In genomic region chr3:150741497-150742140, GRCh38 we compare ENCODE assay signal across 2 cellular contexts.
TF ChIP-seq lines count a peak whose summit lies in the region.

No MANE protein-coding gene starts in this region.

TF ChIP-seq in IMR-90, 13 proteins besides CTCF, POLR2A, EP300 and RAD21:
- no peak for TF ChIP-seq USF2 (IDR thresholded peaks at IDR 0.05; ENCODE audit: low read depth, low read length)
- TF ChIP-seq BHLHE40 (IDR thresholded peaks at IDR 0.05; ENCODE audit: low read depth, low read length), result no peak
- no peak for TF ChIP-seq MXI1 (IDR thresholded peaks at IDR 0.05; ENCODE audit: borderline replicate concordance, low read depth, low read length)
- TF ChIP-seq SMC3 (IDR thresholded peaks at IDR 0.05; ENCODE audit: low read depth, low read length), result no peak
- no peak for TF ChIP-seq ELK1 (IDR thresholded peaks at IDR 0.05; ENCODE audit: borderline replicate concordance, low read depth, low read length)
- TF ChIP-seq CEBPB (IDR thresholded peaks at IDR 0.05; ENCODE audit: low read depth, low read length), result no peak
- TF ChIP-seq MAFK (IDR thresholded peaks at IDR 0.05; ENCODE audit: low read depth, low read length), result no peak
- no peak for TF ChIP-seq CHD1 (IDR thresholded peaks at IDR 0.05; ENCODE audit: low read depth, low read length)

TF ChIP-seq in HepG2, 621 proteins besides CTCF, POLR2A, EP300 and RAD21:
- TF ChIP-seq FOXO1 (CRISPR knock-in tag; IDR thresholded peaks at IDR 0.05) (no peak), ERF (CRISPR knock-in tag; IDR thresholded peaks at IDR 0.05) (no peak), KAT7 (CRISPR knock-in tag; IDR thresholded peaks at IDR 0.05; ENCODE audit: borderline replicate concordance) (no peak), CENPBD1 (CRISPR knock-in tag; IDR thresholded peaks at IDR 0.05; ENCODE audit: borderline replicate concordance, low read depth) (no peak), ZNF652 (CRISPR knock-in tag; IDR thresholded peaks at IDR 0.05; ENCODE audit: borderline replicate concordance, low read depth) (0 out of 2 replicates have a peak, but pooled peaks have one; percentile 30), ZNF143 (CRISPR knock-in tag; IDR thresholded peaks at IDR 0.05) (no peak), SOX5 (CRISPR knock-in tag; IDR thresholded peaks at IDR 0.05; ENCODE audit: borderline replicate concordance) (0 out of 2 replicates have a peak, but pooled peaks have one; percentile 11), SOX13 (IDR thresholded peaks at IDR 0.05) (no peak), SOX13 (CRISPR knock-in tag; conservative IDR thresholded peaks at IDR 0.05 in 1 of 2, IDR thresholded peaks at IDR 0.05 in 1 of 2) (peak in 1 of 2 experiments; percentile 19; a peak in 1 of 4 replicates), MBD4 (IDR thresholded peaks at IDR 0.05; ENCODE audit: borderline replicate concordance, low read length) (0 out of 2 replicates have a peak, but pooled peaks have one; percentile 32), ZFP36L1 (CRISPR knock-in tag; IDR thresholded peaks at IDR 0.05) (no peak), NFIB (CRISPR knock-in tag; IDR thresholded peaks at IDR 0.05; ENCODE audit: borderline replicate concordance) (no peak), SIX1 (CRISPR knock-in tag; IDR thresholded peaks at IDR 0.05; ENCODE audit: borderline replicate concordance) (no peak), FOXP1 (IDR thresholded peaks at IDR 0.05) (no peak), FOXP1 (CRISPR knock-in tag; IDR thresholded peaks at IDR 0.05) (peak; percentile 34; the same call in 1 of the 2 replicates), ETS1 (CRISPR knock-in tag; IDR thresholded peaks at IDR 0.05) (no peak), FOXP4 (CRISPR knock-in tag; IDR thresholded peaks at IDR 0.05) (0 out of 2 replicates have a peak, but pooled peaks have one; percentile 44), ZNF710 (CRISPR knock-in tag; IDR thresholded peaks at IDR 0.05; ENCODE audit: borderline replicate concordance) (no peak), PITX1 (CRISPR knock-in tag; IDR thresholded peaks at IDR 0.05) (no peak), ZNF576 (CRISPR knock-in tag; IDR thresholded peaks at IDR 0.05) (no peak), TCF7 (IDR thresholded peaks at IDR 0.05; ENCODE audit: low read depth) (peak; percentile 35; the same call in 1 of the 2 replicates), RXRB (CRISPR knock-in tag; IDR thresholded peaks at IDR 0.05; ENCODE audit: borderline replicate concordance) (0 out of 2 replicates have a peak, but pooled peaks have one; percentile 44), THAP9 (CRISPR knock-in tag; IDR thresholded peaks at IDR 0.05; ENCODE audit: borderline replicate concordance) (no peak), PTBP1 (IDR thresholded peaks at IDR 0.05; ENCODE audit: low read depth, low read length, poor library complexity, severe bottlenecking) (no peak), ZNF780A (CRISPR knock-in tag; IDR thresholded peaks at IDR 0.05) (no peak), REXO4 (CRISPR knock-in tag; IDR thresholded peaks at IDR 0.05; ENCODE audit: borderline replicate concordance) (no peak)
